In the genomic region with DNA sequence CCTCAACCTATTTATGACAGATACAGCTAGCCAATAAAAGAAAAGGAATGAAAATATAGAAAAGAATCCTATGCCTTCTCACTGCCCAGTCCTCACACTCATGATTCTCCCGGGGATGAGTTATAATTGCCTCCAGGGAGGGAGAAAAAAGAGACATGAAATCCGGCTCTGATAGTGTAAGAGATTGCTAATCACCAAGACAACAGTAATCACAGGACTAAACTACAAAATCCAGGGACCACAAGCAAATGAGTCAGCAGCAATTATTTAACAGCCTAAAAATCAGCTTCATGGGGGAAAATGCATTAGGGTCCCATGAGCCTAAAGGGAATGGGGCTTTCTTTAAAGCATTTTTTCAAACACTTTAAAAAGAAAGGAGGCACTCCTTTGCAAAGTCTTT, we compare ENCODE assay signal across 16 cellular contexts.
DNase-seq lines count a peak whose midpoint lies in the region; ATAC-seq and TF ChIP-seq lines count a peak whose summit lies in the region.
"Had no signal": no experiment of that assay in that cellular context is flagged by ENCODE, and none has a peak within 500 bp of the region (broad histone marks: within the 10 kb centered on the region; RNA-seq: fewer than 3 reads in every experiment).

No MANE protein-coding gene starts in this region.

- H3K4me3 ChIP-seq in fibroblast of pulmonary artery (replicated peaks; ENCODE audit: low read depth, low read length): no peak overlapping the region
- H3K4me3 ChIP-seq in esophagus squamous epithelium: no peak overlapping the region
- no peak overlapping the region for H3K4me3 ChIP-seq in stomach
- H3K4me3 ChIP-seq: esophagus muscularis mucosa, GM23338, neural progenitor cell, right lobe of liver, tibial nerve had no signal

- H3K36me3 Mint-ChIP-seq in T-cell: no peaks in the 10 kb centered on the region
- H3K36me3 Mint-ChIP-seq: neural progenitor cell had no signal

- no peaks in the 10 kb centered on the region for H3K4me1 ChIP-seq in esophagus squamous epithelium
- H3K4me1 ChIP-seq in stomach: no peaks in the 10 kb centered on the region
- H3K4me1 ChIP-seq: esophagus muscularis mucosa, neural progenitor cell, right lobe of liver, tibial nerve had no signal

- no peaks in the 10 kb centered on the region for H3K9me3 ChIP-seq in esophagus squamous epithelium
- no peaks in the 10 kb centered on the region for H3K9me3 ChIP-seq in stomach
- H3K9me3 ChIP-seq: esophagus muscularis mucosa, right lobe of liver, tibial nerve had no signal

- peaks cover 0 to 5% (median 2%) of the 10 kb centered on the region in 3 donors for H3K4me1 Mint-ChIP-seq in T-cell

- POLR2A ChIA-PET in T-cell (lab: Charles Lee): interaction anchor here in 1 of 2 donors (0.5 kb wide), 1 partner anchor 39 kb away, joined by 3 read pairs; no protein-coding TSS in a partner anchor

- ATAC-seq in Right ventricle myocardium inferior (no peak), T-cell (replicated peaks in 1 of 4) (no peak)
- ATAC-seq: GM23338 had no signal

- no peaks in the 10 kb centered on the region for H3K9me3 Mint-ChIP-seq in T-cell
- H3K9me3 Mint-ChIP-seq: GM23338, neural progenitor cell had no signal

- H3K36me3 ChIP-seq in esophagus squamous epithelium (no peaks in the 10 kb centered on the region), stomach (no peaks in the 10 kb centered on the region)
- H3K36me3 ChIP-seq: esophagus muscularis mucosa, neural progenitor cell, right lobe of liver, tibial nerve had no signal

- no peak overlapping the region for H3K4me3 Mint-ChIP-seq in T-cell
- H3K4me3 Mint-ChIP-seq: GM23338, neural progenitor cell had no signal

- no peaks in the 10 kb centered on the region for H3K27me3 ChIP-seq in esophagus squamous epithelium
- H3K27me3 ChIP-seq in stomach: no peaks in the 10 kb centered on the region
- H3K27me3 ChIP-seq: esophagus muscularis mucosa, neural progenitor cell, tibial nerve had no signal

- H3K27ac ChIP-seq in esophagus squamous epithelium: no peak overlapping the region
- H3K27ac ChIP-seq in stomach: no peak overlapping the region
- H3K27ac ChIP-seq: esophagus muscularis mucosa, neural progenitor cell, right lobe of liver, tibial nerve had no signal

- DNase-seq in A172 (ENCODE audit: low spot score) (peak; percentile 8), GM03348 (ENCODE audit: low spot score) (peak; percentile 5), SW480 (ENCODE audit: low spot score) (peak; percentile 12), fibroblast of pulmonary artery (ENCODE audit: low read depth) (peak; percentile 1), esophagus squamous epithelium (lab: John Stamatoyannopoulos, UW) (no peak), Right ventricle myocardium inferior (ENCODE audit: missing footprints) (no peak), stomach (no peak), T-cell (no peak)
- DNase-seq: Calu3; NCI-H1048; right lobe of liver; stimulated activated CD4-positive, alpha-beta T cell treated with anti-CD3 and anti-CD28 coated beads, Interleukin-4, amount 100 ng/mL, for 1 hour had no signal

- 7% methylated on average over 2 of the region's 2 CpGs for WGBS in esophagus squamous epithelium, 2 donors
- 22 to 35% (median 32%) methylated on average over 2 of the region's 2 CpGs for WGBS in stomach, 5 donors

- CTCF ChIA-PET in T-cell (lab: Charles Lee): no interaction called here

- no peak overlapping the region for H3K27ac Mint-ChIP-seq in T-cell
- H3K27ac Mint-ChIP-seq: GM23338, neural progenitor cell had no signal

- TF ChIP-seq POLR2A in esophagus squamous epithelium (IDR thresholded peaks at IDR 0.05): no peak
- TF ChIP-seq POLR2A in stomach (IDR thresholded peaks at IDR 0.05): no peak

- TF ChIP-seq CTCF in fibroblast of pulmonary artery (IDR thresholded peaks at IDR 0.05; ENCODE audit: low read length, missing control alignments) (no peak), esophagus squamous epithelium (IDR thresholded peaks at IDR 0.05) (no peak), stomach (IDR thresholded peaks at IDR 0.05) (no peak)

- no peak for TF ChIP-seq EP300 in stomach (IDR thresholded peaks at IDR 0.05)

- no peaks in the 10 kb centered on the region for H3K27me3 Mint-ChIP-seq in T-cell

- intact Hi-C loops in esophagus squamous epithelium (cut with DNase I): no loop called here
- intact Hi-C loops in Right ventricle myocardium inferior (cut with DNase I): no loop called here
- intact Hi-C loops in stomach (cut with DNase I; ENCODE audit: low total_unique reads): no loop called here

Comparison
In these comparisons a context has a peak if more than half of its experiments do, and no peak if none do; other contexts are left out.
1. DNase-seq: peak in A172 (single experiment), GM03348 (single experiment), SW480 (single experiment) and fibroblast of pulmonary artery (single experiment); none in esophagus squamous epithelium (single experiment), Right ventricle myocardium inferior (single experiment), stomach (single experiment) and T-cell (0 of 34).